14 cellular contexts compared by ENCODE assay signal in the genomic region with DNA sequence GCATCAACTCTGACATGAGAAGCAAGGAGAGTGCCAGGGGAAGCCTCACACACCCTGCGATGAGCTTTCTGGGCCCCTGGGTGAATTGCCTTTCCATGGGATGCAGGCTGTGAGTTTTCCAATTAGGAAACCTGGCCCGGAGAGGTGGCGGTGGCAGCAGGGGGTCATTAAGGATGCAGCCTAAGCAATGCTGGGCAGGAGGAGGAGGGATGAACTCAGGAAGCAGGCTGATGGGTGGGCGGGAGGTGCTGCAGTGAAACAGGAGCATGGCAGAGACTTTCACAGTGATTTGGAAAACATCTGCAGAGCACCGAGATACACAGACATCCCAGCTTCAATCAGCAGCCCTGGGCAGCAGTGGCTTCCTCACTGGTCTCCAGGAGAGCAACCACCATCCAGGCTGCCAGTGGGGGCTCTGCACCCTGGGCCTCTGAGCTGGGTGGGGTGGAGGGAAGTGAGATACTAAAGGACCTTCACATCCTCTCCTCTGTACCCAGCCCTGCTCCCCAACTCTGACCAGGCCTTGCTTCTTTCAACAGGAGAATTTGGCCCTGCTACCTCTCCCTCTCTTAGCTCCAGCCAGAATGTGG. TPM values are rescaled to one million over a fixed set of nuclear protein-coding genes. Genes with fewer than 3 reads are reported as not detected.
"Had no signal": no experiment of that assay in that cellular context is flagged by ENCODE, and none has a peak within 500 bp of the region (broad histone marks: within the 10 kb centered on the region; RNA-seq: fewer than 3 reads in every experiment).

No MANE protein-coding gene starts in this region.

- H3K36me3 ChIP-seq: esophagus muscularis mucosa, gastroesophageal sphincter, heart right ventricle, thyroid gland had no signal

- H3K27me3 ChIP-seq: body of pancreas, thyroid gland had no signal

- H3K27ac ChIP-seq: body of pancreas, esophagus muscularis mucosa, gastroesophageal sphincter, heart right ventricle, thyroid gland had no signal

- H3K4me1 ChIP-seq: body of pancreas, esophagus muscularis mucosa, gastroesophageal sphincter, heart right ventricle, thyroid gland had no signal

- H3K9me3 ChIP-seq: body of pancreas, esophagus muscularis mucosa, gastroesophageal sphincter, heart right ventricle, thyroid gland had no signal

- H3K4me3 ChIP-seq: body of pancreas, esophagus muscularis mucosa, gastroesophageal sphincter, heart right ventricle, thyroid gland had no signal

- DNase-seq: activated naive CD8-positive, alpha-beta T cell treated with anti-CD3 and anti-CD28 coated beads, Interleukin-2, amount 10 ng/mL, durations not matched to agents 7 days and 5 days; cortex of kidney; effector CD4-positive, alpha-beta T cell; heart right ventricle; left cardiac atrium; mesenchymal stem cell; naive thymus-derived CD4-positive, alpha-beta T cell; stimulated activated naive CD4-positive, alpha-beta T cell; T1000; thyroid gland had no signal

RNA-seq across cellular contexts. Expression of a gene that starts 44.9 kb away (rescaled TPM):
- total RNA-seq: activated naive CD8-positive, alpha-beta T cell treated with anti-CD3 and anti-CD28 coated beads, Interleukin-2, amount 10 ng/mL, durations not matched to agents 7 days and 5 days; heart right ventricle; left cardiac atrium; mucosa of gallbladder had no signal
- polyA plus RNA-seq: heart right ventricle had no signal
